In the genomic region with DNA sequence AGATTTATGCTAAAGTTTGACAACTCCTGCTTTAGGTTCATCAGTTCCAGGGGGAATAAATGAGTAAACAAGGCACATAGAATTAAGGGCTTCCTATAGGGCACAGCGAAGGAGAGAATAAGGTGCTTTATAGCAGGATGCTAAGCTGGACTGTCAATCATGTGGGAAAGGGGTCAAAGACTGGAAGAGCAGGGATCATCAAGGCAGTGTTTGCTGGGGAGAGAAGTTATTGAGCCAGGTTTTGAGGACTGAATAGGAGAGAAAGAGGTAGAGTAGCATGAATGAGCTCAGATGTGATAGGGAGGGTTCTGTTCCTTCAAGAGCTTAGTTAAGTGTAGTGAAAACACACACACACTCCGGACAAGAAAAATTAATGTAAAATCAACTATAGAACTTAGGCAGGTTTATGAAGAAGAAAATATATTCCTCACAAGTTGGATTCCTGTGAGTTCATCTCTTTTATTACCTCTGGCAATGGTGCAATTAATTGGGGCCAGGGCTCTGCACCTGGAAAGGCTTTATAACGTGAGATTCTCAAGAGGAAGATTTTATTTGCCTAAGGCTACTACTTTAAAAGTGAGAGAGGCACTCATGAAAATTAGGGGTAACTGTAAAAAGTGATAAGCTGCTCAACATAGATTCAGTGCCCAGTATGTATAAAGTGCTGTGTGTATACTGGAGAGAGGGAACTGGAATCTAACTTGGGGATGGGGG, we compare ENCODE assay signal across 1 cellular context.
TF ChIP-seq lines count a peak whose summit lies in the region.

No MANE protein-coding gene starts in this region.

TF ChIP-seq in SK-N-SH, 30 proteins besides CTCF, POLR2A, EP300 and RAD21 (continued from another document):
- TF ChIP-seq, protein P1, sequence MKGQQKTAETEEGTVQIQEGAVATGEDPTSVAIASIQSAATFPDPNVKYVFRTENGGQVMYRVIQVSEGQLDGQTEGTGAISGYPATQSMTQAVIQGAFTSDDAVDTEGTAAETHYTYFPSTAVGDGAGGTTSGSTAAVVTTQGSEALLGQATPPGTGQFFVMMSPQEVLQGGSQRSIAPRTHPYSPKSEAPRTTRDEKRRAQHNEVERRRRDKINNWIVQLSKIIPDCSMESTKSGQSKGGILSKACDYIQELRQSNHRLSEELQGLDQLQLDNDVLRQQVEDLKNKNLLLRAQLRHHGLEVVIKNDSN (IDR thresholded peaks at IDR 0.05; ENCODE audit: borderline replicate concordance, low read depth): no peak
